Comparison of ENCODE assay signal across 8 cellular contexts in genomic region chr7:100583132-100584045, GRCh38. TPM values are rescaled to one million over a fixed set of nuclear protein-coding genes. Genes with fewer than 3 reads are reported as not detected.
DNase-seq lines count a peak whose midpoint lies in the region; ATAC-seq and TF ChIP-seq lines count a peak whose summit lies in the region.

No MANE protein-coding gene starts in this region.

- peaks cover 37% of the 10 kb centered on the region for H3K36me3 ChIP-seq in CD4-positive, CD25-positive, alpha-beta regulatory T cell (ENCODE audit: control insufficient read depth, insufficient read depth, low read length)
- no peaks in the 10 kb centered on the region for H3K36me3 ChIP-seq in parathyroid adenoma (ENCODE audit: control insufficient read depth, insufficient read depth, low read length)

- ATAC-seq in CD4-positive, CD25-positive, alpha-beta regulatory T cell (ENCODE audit: low read depth in 2 of 2) = peak in 1 of 2 donors; percentile 5

- peak overlapping the region; percentile 79 for H3K4me2 ChIP-seq in parathyroid adenoma (ENCODE audit: low read length)

- H3K4me3 Mint-ChIP-seq in CD4-positive, CD25-positive, alpha-beta regulatory T cell = peak overlapping the region; percentile 88 to 100 (median 98)

- H3K27me3 Mint-ChIP-seq in CD4-positive, CD25-positive, alpha-beta regulatory T cell = peaks cover 7% of the 10 kb centered on the region

- H3K4me1 Mint-ChIP-seq in CD4-positive, CD25-positive, alpha-beta regulatory T cell = peaks cover 0 to 36% (median 12%) of the 10 kb centered on the region in 4 donors

- TF ChIP-seq POLR2A in NB4 (IDR thresholded peaks at IDR 0.05; ENCODE audit: extremely low read depth, insufficient read length) = peak; percentile 64

- peak; percentile 40 to 93 (median 73) for DNase-seq in CD4-positive, CD25-positive, alpha-beta regulatory T cell
- DNase-seq in NB4 (ENCODE audit: low read depth) (peak; percentile 100), activated T-cell treated with anti-CD3 and anti-CD28 coated beads for 48 hours (ENCODE audit: low read depth) (peak; percentile 65), fibroblast of the aortic adventitia (ENCODE audit: low read depth) (peak; percentile 59), NCI-H82 (lab: John Stamatoyannopoulos, UW) (no peak), NCI-H2196 (lab: John Stamatoyannopoulos, UW; ENCODE audit: unreplicated experiment) (no peak), GM03348 (ENCODE audit: low spot score) (no peak)

- peak overlapping the region; percentile 91 to 96 (median 96) for H3K27ac Mint-ChIP-seq in CD4-positive, CD25-positive, alpha-beta regulatory T cell

- no peak for TF ChIP-seq CTCF in NB4 (IDR thresholded peaks at IDR 0.05; ENCODE audit: low read depth, low read length)
- TF ChIP-seq CTCF in fibroblast of the aortic adventitia (IDR thresholded peaks at IDR 0.05; ENCODE audit: insufficient read depth, low read length) = no peak
- no peak for TF ChIP-seq CTCF in parathyroid adenoma (IDR thresholded peaks at IDR 0.05)

- peak overlapping the region; percentile 97 for H3K27ac ChIP-seq in CD4-positive, CD25-positive, alpha-beta regulatory T cell (ENCODE audit: insufficient read depth, low read length, poor library complexity, severe bottlenecking)
- peak overlapping the region; percentile 33 for H3K27ac ChIP-seq in parathyroid adenoma

- H3K27me3 ChIP-seq in CD4-positive, CD25-positive, alpha-beta regulatory T cell (ENCODE audit: control insufficient read depth, insufficient read depth, low read length) = no peaks in the 10 kb centered on the region
- no peaks in the 10 kb centered on the region for H3K27me3 ChIP-seq in parathyroid adenoma (ENCODE audit: control insufficient read depth, insufficient read depth, low read length)

- H3K4me1 ChIP-seq in CD4-positive, CD25-positive, alpha-beta regulatory T cell (ENCODE audit: control insufficient read depth, insufficient read depth, low read length, poor library complexity, severe bottlenecking) = peaks cover 46% of the 10 kb centered on the region
- peaks cover 21% of the 10 kb centered on the region for H3K4me1 ChIP-seq in parathyroid adenoma

- no peak overlapping the region for H2AFZ ChIP-seq in parathyroid adenoma

- H3K4me3 ChIP-seq in CD4-positive, CD25-positive, alpha-beta regulatory T cell (ENCODE audit: low read depth, low read length) = peak overlapping the region; percentile 86
- H3K4me3 ChIP-seq in NB4 (ENCODE audit: low read depth, low read length) (peak overlapping the region; percentile 93), fibroblast of the aortic adventitia (ENCODE audit: low read depth, low read length) (peak overlapping the region; percentile 99), parathyroid adenoma (ENCODE audit: low read depth, low read length) (peak overlapping the region; percentile 30)

- no peaks in the 10 kb centered on the region for H3K9me3 Mint-ChIP-seq in CD4-positive, CD25-positive, alpha-beta regulatory T cell

- no peaks in the 10 kb centered on the region for H3K36me3 Mint-ChIP-seq in CD4-positive, CD25-positive, alpha-beta regulatory T cell

- peaks cover 3% of the 10 kb centered on the region for H3K79me2 ChIP-seq in parathyroid adenoma

- H3K9ac ChIP-seq in parathyroid adenoma = no peak overlapping the region

- H3K9me3 ChIP-seq in CD4-positive, CD25-positive, alpha-beta regulatory T cell (ENCODE audit: control insufficient read depth in 2 of 2, low read length in 2 of 2) = no peaks in the 10 kb centered on the region
- H3K9me3 ChIP-seq in parathyroid adenoma (ENCODE audit: control insufficient read depth, low read length) = no peaks in the 10 kb centered on the region

RNA-seq across cellular contexts. Expression of gene LRCH4, which starts 2.5 kb away (rescaled TPM):
- total RNA-seq in CD4-positive, CD25-positive, alpha-beta regulatory T cell = 350 TPM
- 100 to 1,000 TPM; 115 to 136 (median 126) TPM for polyA plus RNA-seq in CD4-positive, CD25-positive, alpha-beta regulatory T cell
- 9.4 and 21.3 TPM in 2 replicates for total RNA-seq in fibroblast of the aortic adventitia (ENCODE audit: low replicate concordance)

RNA-seq across cellular contexts. Expression of gene FBXO24, which starts 2.7 kb away (rescaled TPM):
- not detected for total RNA-seq in CD4-positive, CD25-positive, alpha-beta regulatory T cell
- under 1 TPM in 3 of 4 donors, not detected in 1; 0.21 to 0.26 (median 0.22) TPM for polyA plus RNA-seq in CD4-positive, CD25-positive, alpha-beta regulatory T cell
- total RNA-seq in fibroblast of the aortic adventitia (ENCODE audit: low replicate concordance) = 0.54 TPM in 1 of 2 replicates, not detected in the other

RNA-seq across cellular contexts. Expression of gene SAP25, which starts 9.7 kb away (rescaled TPM):
- 47.4 TPM for total RNA-seq in CD4-positive, CD25-positive, alpha-beta regulatory T cell
- polyA plus RNA-seq in CD4-positive, CD25-positive, alpha-beta regulatory T cell = under 1 TPM in 1 of 4 donors, not detected in 3; 0.47 TPM
- not detected in 2 replicates for total RNA-seq in fibroblast of the aortic adventitia (ENCODE audit: low replicate concordance)

RNA-seq across cellular contexts. Expression of gene PCOLCE, which starts 18.8 kb away (rescaled TPM):
- 2.8 TPM for total RNA-seq in CD4-positive, CD25-positive, alpha-beta regulatory T cell
- polyA plus RNA-seq in CD4-positive, CD25-positive, alpha-beta regulatory T cell = 1 to 10 TPM in 1 of 4 donors, under 1 TPM in 2, not detected in 1; 0.23 to 1.5 (median 0.89) TPM
- total RNA-seq in fibroblast of the aortic adventitia (ENCODE audit: low replicate concordance) = 165 and 286 TPM in 2 replicates

RNA-seq across cellular contexts. Expression of gene MOSPD3, which starts 29.0 kb away (rescaled TPM):
- 13.9 TPM for total RNA-seq in CD4-positive, CD25-positive, alpha-beta regulatory T cell
- 10 to 100 TPM; 13.8 to 22.9 (median 21.9) TPM for polyA plus RNA-seq in CD4-positive, CD25-positive, alpha-beta regulatory T cell
- total RNA-seq in fibroblast of the aortic adventitia (ENCODE audit: low replicate concordance) = 1.8 and 11.4 TPM in 2 replicates

Comparison
In these comparisons a context has a peak if more than half of its experiments do, and no peak if none do; other contexts are left out.
1. DNase-seq: peak in CD4-positive, CD25-positive, alpha-beta regulatory T cell (3 of 3), NB4 (single experiment), activated T-cell treated with anti-CD3 and anti-CD28 coated beads for 48 hours (single experiment) and fibroblast of the aortic adventitia (single experiment); none in NCI-H82 (single experiment), NCI-H2196 (single experiment) and GM03348 (single experiment).
2. H3K4me3 ChIP-seq: peak in every context shown above with its lines; median percentile 99 in fibroblast of the aortic adventitia; 93 in NB4; 86 in CD4-positive, CD25-positive, alpha-beta regulatory T cell; 30 in parathyroid adenoma.
3. RNA of gene LRCH4, which starts 2.5 kb away (total RNA-seq): 350 TPM in CD4-positive, CD25-positive, alpha-beta regulatory T cell (single experiment); 9.4 to 21.3 TPM in fibroblast of the aortic adventitia; every median in the first group is over 10 times any median in the second.
4. RNA of gene SAP25, which starts 9.7 kb away (total RNA-seq): 47.4 TPM in CD4-positive, CD25-positive, alpha-beta regulatory T cell (single experiment); not detected in fibroblast of the aortic adventitia; every median in the first group is over 10 times any median in the second.